ENCODE assay signal across 21 cellular contexts in the genomic region with DNA sequence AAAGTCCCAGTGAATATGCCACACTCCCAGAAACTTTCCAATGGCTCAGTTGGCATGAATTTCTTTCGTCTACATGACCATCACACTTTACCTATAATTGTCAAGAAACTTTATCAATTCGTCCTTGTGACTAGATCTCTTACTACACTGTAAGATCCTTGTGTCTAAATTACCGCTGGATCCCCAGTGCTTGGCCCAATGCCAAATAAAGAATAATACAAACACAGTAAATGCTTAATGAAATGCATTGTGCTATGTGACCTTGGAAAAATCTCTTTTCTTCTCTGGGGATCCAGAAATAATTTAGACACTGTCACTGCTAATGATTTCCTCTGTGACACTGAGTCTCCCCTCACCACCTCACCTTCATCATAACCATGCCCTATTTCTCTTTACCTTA.
"Had no signal": no experiment of that assay in that cellular context is flagged by ENCODE, and none has a peak within 500 bp of the region (broad histone marks: within the 10 kb centered on the region; RNA-seq: fewer than 3 reads in every experiment).

No MANE protein-coding gene starts in this region.

- H3K4me3 ChIP-seq: SJSA1, SK-N-MC had no signal

- H3K27ac ChIP-seq: HL-60, SJSA1, SK-N-MC had no signal

- H3K9me3 ChIP-seq: SJSA1 had no signal

- DNase-seq: NCI-H1092, NCI-H1105 treated with DMSO at 0.1 percent for 48 hours, NCI-H1436, NCI-H187, NCI-H2029, NCI-H2081 treated with DMSO at 0.1 percent for 48 hours, NCI-H2171 treated with DMSO at 0.1 percent for 48 hours, NCI-H345, NCI-H446 treated with DMSO at 0.1 percent for 48 hours, NCI-H510A treated with DMSO at 0.1 percent for 48 hours, NCI-H526, NCI-H82, Right ventricle myocardium superior, RPMI8226, SIG-M5 had no signal

- FAIRE-seq: HTR-8/SVneo, RCC 7860 had no signal

- H3K36me3 ChIP-seq: SJSA1 had no signal

- H3K4me1 ChIP-seq: SJSA1 had no signal

- H3K27ac Mint-ChIP-seq: IgD-negative memory B cell had no signal

- H3K27me3 ChIP-seq: SJSA1 had no signal

- H3K27me3 Mint-ChIP-seq: IgD-negative memory B cell had no signal

- H3K4me3 Mint-ChIP-seq: IgD-negative memory B cell had no signal
